Comparison of ENCODE assay signal across 1 cellular context in the genomic region with DNA sequence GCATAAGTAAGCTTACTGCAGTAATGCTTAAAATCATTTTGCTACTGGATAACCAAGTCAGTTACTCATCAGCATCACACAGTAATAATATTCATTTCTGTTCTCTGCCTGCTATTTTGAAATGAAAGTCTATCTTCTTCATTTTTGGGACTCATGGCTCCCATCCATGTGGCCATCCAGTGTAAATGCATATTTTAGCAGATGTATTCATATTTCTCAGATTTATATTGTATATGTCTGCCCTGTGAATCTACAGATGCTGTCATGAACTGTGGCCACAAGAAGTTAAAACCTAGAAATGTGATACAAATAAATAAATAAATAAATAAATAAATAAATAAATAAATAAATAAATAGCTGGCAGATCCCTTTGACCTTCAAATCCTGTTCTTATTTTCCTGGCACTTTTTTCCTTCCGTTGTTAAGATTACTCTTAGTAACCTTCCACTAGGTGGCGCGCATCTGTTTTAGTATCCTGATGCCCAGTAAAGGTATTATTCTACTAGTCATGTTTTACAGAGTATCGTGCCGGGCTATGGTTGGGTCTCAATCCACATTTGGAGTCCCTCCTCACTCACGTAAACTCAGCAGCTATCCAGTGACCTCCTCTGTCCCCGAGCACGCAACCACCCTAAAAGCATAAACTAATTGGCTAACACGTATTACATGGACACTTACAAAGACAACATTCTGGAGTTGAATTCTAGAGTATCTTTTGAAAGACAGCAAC.
TF ChIP-seq lines count a peak whose summit lies in the region.

No MANE protein-coding gene starts in this region.

TF ChIP-seq in H1, 55 proteins besides CTCF, POLR2A, EP300 and RAD21:
- no peak for TF ChIP-seq MAX (IDR thresholded peaks at IDR 0.05)
- TF ChIP-seq BACH1 (IDR thresholded peaks at IDR 0.05; ENCODE audit: low read length): 0 out of 2 replicates have a peak, but pooled peaks have one; percentile 9
